ENCODE assay signal across 10 cellular contexts in genomic region chr10:75097666-75098285, GRCh38. TPM values are rescaled to one million over a fixed set of nuclear protein-coding genes. Genes with fewer than 3 reads are reported as not detected.
DNase-seq lines count a peak whose midpoint lies in the region; ATAC-seq, FAIRE-seq and TF ChIP-seq lines count a peak whose summit lies in the region.
"Had no signal": no experiment of that assay in that cellular context is flagged by ENCODE, and none has a peak within 500 bp of the region (broad histone marks: within the 10 kb centered on the region; RNA-seq: fewer than 3 reads in every experiment).

No MANE protein-coding gene starts in this region.

- H3K4me1 ChIP-seq in HepG2 (ENCODE audit: insufficient read depth, low read length): peaks cover 45% of the 10 kb centered on the region
- H3K4me1 ChIP-seq in right lobe of liver: peaks cover 0 to 4% (median 0%) of the 10 kb centered on the region in 4 donors

- no peak overlapping the region for H3K4me2 ChIP-seq in HepG2 (ENCODE audit: low read depth, low read length)

- H3K9me3 ChIP-seq in HepG2 (ENCODE audit: low read length) (no peaks in the 10 kb centered on the region), right lobe of liver (no peaks in the 10 kb centered on the region)

- 74% methylated on average over 11 of the region's 11 CpGs for WGBS in HepG2 (ENCODE audit: low lambda C conversion rate)
- no CpG with 5 or more reads among the region's 11 CpGs for WGBS in right lobe of liver (ENCODE audit: insufficient coverage, low coverage, low lambda C conversion rate, missing lambda C conversion rate)

- peak; percentile 20 for DNase-seq in HepG2 (ENCODE audit: low spot score)
- no peak for DNase-seq in right lobe of liver
- peak; percentile 86 for DNase-seq in NCI-H82 (lab: John Stamatoyannopoulos, UW)
- peak; percentile 33 for DNase-seq in fibroblast of gingiva (ENCODE audit: low read depth)
- DNase-seq in urothelium cell line (ENCODE audit: low spot score): peak; percentile 44
- DNase-seq in NCI-H1694 (lab: John Stamatoyannopoulos, UW): no peak
- DNase-seq: DMS79 treated with DMSO at 0.1 percent for 48 hours; stimulated activated CD4-positive, alpha-beta T cell treated with anti-CD3 and anti-CD28 coated beads, Interleukin-4, amount 100 ng/mL, for 24 hours had no signal

- no peak overlapping the region for H2AFZ ChIP-seq in HepG2 (ENCODE audit: low read length)

- no peaks in the 10 kb centered on the region for H3K36me3 ChIP-seq in HepG2 (replicated peaks in 1 of 2; ENCODE audit: control insufficient read depth in 1 of 2, insufficient read depth in 2 of 2, low read length in 2 of 2)
- no peaks in the 10 kb centered on the region for H3K36me3 ChIP-seq in right lobe of liver

- H3K79me2 ChIP-seq in HepG2 (ENCODE audit: insufficient read depth, low read length): no peaks in the 10 kb centered on the region

- intact Hi-C loops in HepG2 (cut with micrococcal nuclease; ENCODE audit: unreplicated experiment): loop anchor here (5.0 kb wide), 1 partner anchor 1005 kb away; no protein-coding TSS in a partner anchor
- intact Hi-C loops in right lobe of liver (cut with DNase I): no loop called here

- no peaks in the 10 kb centered on the region for H4K20me1 ChIP-seq in HepG2 (ENCODE audit: insufficient read depth, low read length)

- H3K27ac ChIP-seq in HepG2 (ENCODE audit: extremely low read length, insufficient read depth, low read length) (no peak overlapping the region), right lobe of liver (no peak overlapping the region)

- ATAC-seq in HepG2 (peak; percentile 37), right lobe of liver (no peak), GM18858 (IDR thresholded peaks at IDR 0.05; ENCODE audit: unreplicated experiment) (no peak), HG03196 (IDR thresholded peaks at IDR 0.05; ENCODE audit: unreplicated experiment) (no peak)

- no peak for TF ChIP-seq EP300 in HepG2 (IDR thresholded peaks at IDR 0.05; ENCODE audit: low read depth in 2 of 2, low read length in 2 of 2)
- TF ChIP-seq EP300 in HepG2 (CRISPR knock-in tag; IDR thresholded peaks at IDR 0.05; ENCODE audit: borderline replicate concordance): no peak

- H3K27me3 ChIP-seq in HepG2 (ENCODE audit: control insufficient read depth in 1 of 2, insufficient read depth in 2 of 2, low read length in 2 of 2) (no peaks in the 10 kb centered on the region), right lobe of liver (no peaks in the 10 kb centered on the region)

- no peak overlapping the region for H3K9ac ChIP-seq in HepG2 (ENCODE audit: insufficient read depth, low read depth, low read length)

- CTCF ChIA-PET in HepG2 (lab: Yijun Ruan, JAX; ENCODE audit: low intra/inter-chr PET ratio, low total read pairs): interaction anchor here (2.7 kb wide), 1 partner anchor 832 kb away, joined by 14 read pairs; no protein-coding TSS in a partner anchor

- no peak for TF ChIP-seq POLR2A in HepG2 (IDR thresholded peaks at IDR 0.05; ENCODE audit: insufficient read depth in 1 of 2, low read depth in 2 of 2, low read length in 2 of 2)
- no peak for TF ChIP-seq POLR2A in right lobe of liver (IDR thresholded peaks at IDR 0.05)

- H3K4me3 ChIP-seq in HepG2 (replicated peaks in 1 of 3; ENCODE audit: insufficient read depth in 1 of 3, low read depth in 2 of 3, low read length in 3 of 3): no peak overlapping the region
- no peak overlapping the region for H3K4me3 ChIP-seq in right lobe of liver

- POLR2A ChIA-PET in HepG2 (lab: Yijun Ruan, JAX): no interaction called here

- peak; percentile 67 for TF ChIP-seq CTCF in HepG2 (CRISPR knock-in tag; IDR thresholded peaks at IDR 0.05)
- peak in 1 of 4 donors; percentile 7 for TF ChIP-seq CTCF in right lobe of liver (IDR thresholded peaks at IDR 0.05)

- in situ Hi-C loops in HepG2 (cut with HindIII; ENCODE audit: extremely low pct_ligation_motif_present, low pct_unique_long_range_greater_than_20kb): loop anchor here (10.0 kb wide), 1 partner anchor 833 kb away; no protein-coding TSS in a partner anchor

- peak; percentile 12 for FAIRE-seq in HepG2 (lab: Jason Lieb, UNC)
- no peak for FAIRE-seq in urothelium cell line (lab: Jason Lieb, UNC)

- TF ChIP-seq RAD21 in HepG2 (CRISPR knock-in tag; IDR thresholded peaks at IDR 0.05): no peak

- BruUV-seq in HepG2 (replicated peaks; lab: Mats Ljungman, UMichigan): no TSS peak

TF ChIP-seq in HepG2, 621 proteins besides CTCF, POLR2A, EP300 and RAD21:
- TF ChIP-seq STAG1 (CRISPR knock-in tag; IDR thresholded peaks at IDR 0.05) (peak; percentile 46), ZNF598 (CRISPR knock-in tag; IDR thresholded peaks at IDR 0.05; ENCODE audit: borderline replicate concordance) (0 out of 2 replicates have a peak, but pooled peaks have one; percentile 23), SMC3 (IDR thresholded peaks at IDR 0.05; ENCODE audit: low read length) (0 out of 2 replicates have a peak, but pooled peaks have one; percentile 44)
- TF ChIP-seq, protein P1, sequence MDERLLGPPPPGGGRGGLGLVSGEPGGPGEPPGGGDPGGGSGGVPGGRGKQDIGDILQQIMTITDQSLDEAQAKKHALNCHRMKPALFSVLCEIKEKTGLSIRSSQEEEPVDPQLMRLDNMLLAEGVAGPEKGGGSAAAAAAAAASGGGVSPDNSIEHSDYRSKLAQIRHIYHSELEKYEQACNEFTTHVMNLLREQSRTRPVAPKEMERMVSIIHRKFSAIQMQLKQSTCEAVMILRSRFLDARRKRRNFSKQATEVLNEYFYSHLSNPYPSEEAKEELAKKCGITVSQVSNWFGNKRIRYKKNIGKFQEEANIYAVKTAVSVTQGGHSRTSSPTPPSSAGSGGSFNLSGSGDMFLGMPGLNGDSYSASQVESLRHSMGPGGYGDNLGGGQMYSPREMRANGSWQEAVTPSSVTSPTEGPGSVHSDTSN (CRISPR knock-in tag; IDR thresholded peaks at IDR 0.05): no peak
TF ChIP-seq in HepG2: peak in this region for 3.

RNA-seq across cellular contexts. Expression of gene SAMD8, which starts 13.7 kb away (rescaled TPM):
- 10.3 and 10.4 TPM in 2 replicates for total RNA-seq in HepG2 (2016; rRNA removed; fragmentation: Illumina TruSeq; extraction: Trizol)
- 10.9 and 13.8 TPM in 2 replicates for total RNA-seq in HepG2 (2016; cell fraction: cytosol; rRNA removed; fragmentation: Illumina TruSeq; extraction: Trizol; ENCODE audit: low read depth)
- total RNA-seq in HepG2 (2016; cell fraction: insoluble cytoplasmic fraction; rRNA removed; fragmentation: Illumina TruSeq; extraction: Trizol): 9.3 and 9.8 TPM in 2 replicates
- total RNA-seq in HepG2 (2016; cell fraction: membrane; rRNA removed; fragmentation: Illumina TruSeq; extraction: Trizol): 6.0 and 7.3 TPM in 2 replicates
- total RNA-seq in HepG2 (2016; cell fraction: nucleus; rRNA removed; fragmentation: Illumina TruSeq; extraction: Trizol): 10.6 and 11.4 TPM in 2 replicates
- polyA plus RNA-seq in HepG2 (2011; rRNA removed): 12.2 and 13.2 TPM in 2 replicates
- 6.4 and 11.6 TPM in 2 replicates for polyA plus RNA-seq in HepG2 (2011; cell fraction: cytosol; rRNA removed)
- polyA plus RNA-seq in HepG2 (2011; cell fraction: nucleus; rRNA removed): 4.3 and 6.7 TPM in 2 replicates
- polyA plus RNA-seq in HepG2 (2012): 6.4 and 6.6 TPM in 2 replicates
- 1.2 and 1.6 TPM in 2 replicates for polyA plus RNA-seq in HepG2 (2016; cell fraction: cytosol; fragmentation: Illumina TruSeq; extraction: Trizol; ENCODE audit: low read depth)
- 4.8 and 6.2 TPM in 2 replicates for polyA plus RNA-seq in HepG2 (2016; cell fraction: insoluble cytoplasmic fraction; fragmentation: Illumina TruSeq; extraction: Trizol; ENCODE audit: low read depth)
- polyA plus RNA-seq in HepG2 (2016; cell fraction: membrane; fragmentation: Illumina TruSeq; extraction: Trizol; ENCODE audit: low read depth): 2.2 and 2.8 TPM in 2 replicates
- polyA plus RNA-seq in HepG2 (2016; cell fraction: nucleus; fragmentation: Illumina TruSeq; extraction: Trizol; ENCODE audit: insufficient read depth, low read depth): 10.1 and 10.4 TPM in 2 replicates
- polyA minus RNA-seq in HepG2 (2011; rRNA and poly(A)+ RNA removed; ENCODE audit: low replicate concordance): 25.6 and 32.5 TPM in 2 replicates
- polyA minus RNA-seq in HepG2 (2011; cell fraction: cytosol; rRNA and poly(A)+ RNA removed): 14.2 and 18.8 TPM in 2 replicates
- 14.0 and 15.4 TPM in 2 replicates for polyA minus RNA-seq in HepG2 (2011; cell fraction: nucleus; rRNA and poly(A)+ RNA removed)
- 10 to 100 TPM in 3 of 6 experiments, 1 to 10 TPM in 3; 5.7 to 13.2 (median 9.3) TPM for total RNA-seq in right lobe of liver

Comparison
In these comparisons a context has a peak if more than half of its experiments do, and no peak if none do; other contexts are left out.
1. DNase-seq: peak in HepG2 (single experiment), NCI-H82 (single experiment), fibroblast of gingiva (single experiment) and urothelium cell line (single experiment); none in right lobe of liver (0 of 3) and NCI-H1694 (single experiment).